ENCODE assay signal across 13 cellular contexts in genomic region chr9:859251-859650, GRCh38.
DNase-seq lines count a peak whose midpoint lies in the region; ATAC-seq and FAIRE-seq lines count a peak whose summit lies in the region.
"Had no signal": no experiment of that assay in that cellular context is flagged by ENCODE, and none has a peak within 500 bp of the region (broad histone marks: within the 10 kb centered on the region; RNA-seq: fewer than 3 reads in every experiment).

No MANE protein-coding gene starts in this region.

- DNase-seq in NAMALWA (ENCODE audit: low spot score) = peak; percentile 81
- no peak for DNase-seq in RCC 7860 (ENCODE audit: low spot score)
- DNase-seq in activated gamma-delta T cell treated with Interleukin-2 at 50 U/mL for 16 hours = no peak
- no peak for DNase-seq in Ammon's horn (ENCODE audit: low spot score)
- DNase-seq in retina = no peak
- DNase-seq: CD4-positive, alpha-beta memory T cell; dermis blood vessel endothelial cell; KG1; NCI-H446 treated with DMSO at 0.1 percent for 48 hours; tibial artery had no signal

- FAIRE-seq in RCC 7860 (lab: Jason Lieb, UNC) = no peak

- ATAC-seq in GM18511 (IDR thresholded peaks at IDR 0.05; ENCODE audit: unreplicated experiment) (peak; percentile 100), GM21367 (IDR thresholded peaks at IDR 0.05; ENCODE audit: unreplicated experiment) (peak; percentile 100), HG02981 (IDR thresholded peaks at IDR 0.05; ENCODE audit: unreplicated experiment) (peak; percentile 100)
